In genomic region chr1:77168358-77168757, GRCh38 we compare ENCODE assay signal across 26 cellular contexts. TPM values are rescaled to one million over a fixed set of nuclear protein-coding genes. Genes with fewer than 3 reads are reported as not detected.
DNase-seq lines count a peak whose midpoint lies in the region; ATAC-seq and TF ChIP-seq lines count a peak whose summit lies in the region.
"Had no signal": no experiment of that assay in that cellular context is flagged by ENCODE, and none has a peak within 500 bp of the region (broad histone marks: within the 10 kb centered on the region; RNA-seq: fewer than 3 reads in every experiment).

No MANE protein-coding gene starts in this region.

- H3K9me3 ChIP-seq in PC-3 (ENCODE audit: low read length): no peaks in the 10 kb centered on the region
- H3K9me3 ChIP-seq: A549, Caco-2, SJSA1 had no signal

- no peak for TF ChIP-seq CTCF in PC-3 (conservative IDR thresholded peaks at IDR 0.05; ENCODE audit: low read depth, low read length)

- intact Hi-C loops in PC-3 (cut with micrococcal nuclease): loop anchor here (5.0 kb wide), 1 partner anchor 374 kb away; no protein-coding TSS in a partner anchor

- H3K27me3 ChIP-seq in PC-3 (ENCODE audit: low read length): no peaks in the 10 kb centered on the region
- H3K27me3 ChIP-seq: SJSA1 had no signal

- H3K9me3 Mint-ChIP-seq in activated naive CD8-positive, alpha-beta T cell treated with anti-CD3 and anti-CD28 coated beads, Interleukin-2, amount 50 U/mL, for 24 hours: peaks cover 5% of the 10 kb centered on the region

- no peak overlapping the region for H3K27ac Mint-ChIP-seq in activated naive CD8-positive, alpha-beta T cell treated with anti-CD3 and anti-CD28 coated beads, Interleukin-2, amount 50 U/mL, for 24 hours
- H3K27ac Mint-ChIP-seq: CD4-positive, alpha-beta memory T cell had no signal

- no peak overlapping the region for H3K4me3 Mint-ChIP-seq in activated naive CD8-positive, alpha-beta T cell treated with anti-CD3 and anti-CD28 coated beads, Interleukin-2, amount 50 U/mL, for 24 hours
- H3K4me3 Mint-ChIP-seq: CD4-positive, alpha-beta memory T cell had no signal

- POLR2A ChIA-PET in PC-3 (lab: Charles Lee; ENCODE audit: unreplicated experiment): interaction anchor here (0.5 kb wide), 1 partner anchor 747 kb away, joined by 4 read pairs; no protein-coding TSS in a partner anchor

- no peak overlapping the region for H2AFZ ChIP-seq in PC-3 (ENCODE audit: low read length)
- H2AFZ ChIP-seq: PC-9 had no signal

- H3F3A ChIP-seq in PC-3 (ENCODE audit: low read length, unreplicated experiment): no peaks in the 10 kb centered on the region

- peaks cover 7% of the 10 kb centered on the region; the same call in 1 of the 2 replicates for H3K36me3 ChIP-seq in PC-3 (ENCODE audit: low read depth, low read length)
- H3K36me3 ChIP-seq: SJSA1 had no signal

- no peaks in the 10 kb centered on the region for H3K27me3 Mint-ChIP-seq in activated naive CD8-positive, alpha-beta T cell treated with anti-CD3 and anti-CD28 coated beads, Interleukin-2, amount 50 U/mL, for 24 hours
- H3K27me3 Mint-ChIP-seq: CD4-positive, alpha-beta memory T cell had no signal

- CTCF ChIA-PET in PC-3 (lab: Charles Lee): no interaction called here

- peaks cover 27% of the 10 kb centered on the region for H3K4me1 Mint-ChIP-seq in activated naive CD8-positive, alpha-beta T cell treated with anti-CD3 and anti-CD28 coated beads, Interleukin-2, amount 50 U/mL, for 24 hours

- H3K79me2 ChIP-seq in PC-3 (ENCODE audit: low read length): no peaks in the 10 kb centered on the region

- peaks cover 21% of the 10 kb centered on the region for H3K36me3 Mint-ChIP-seq in activated naive CD8-positive, alpha-beta T cell treated with anti-CD3 and anti-CD28 coated beads, Interleukin-2, amount 50 U/mL, for 24 hours (ENCODE audit: low read depth)

- peak; percentile 98 for ATAC-seq in PC-3
- no peak for ATAC-seq in activated naive CD8-positive, alpha-beta T cell treated with anti-CD3 and anti-CD28 coated beads, Interleukin-2, amount 50 U/mL, for 24 hours
- ATAC-seq: A549 had no signal

- H3K9ac ChIP-seq in PC-3 (ENCODE audit: low read length): no peak overlapping the region

- H3K4me2 ChIP-seq in PC-3 (ENCODE audit: low read length): no peak overlapping the region
- H3K4me2 ChIP-seq: A549, PC-9 had no signal

- H3K27ac ChIP-seq in PC-3 (ENCODE audit: low read length) (0 out of 2 replicates have a peak overlapping the region, but pooled peaks have one; percentile 1), substantia nigra (ENCODE audit: low read depth, low read length, poor library complexity, severe bottlenecking) (no peak overlapping the region)
- H3K27ac ChIP-seq: A549, PC-9, SJSA1 had no signal

- no TSS peak for BruUV-seq in PC-3 (replicated peaks; lab: Mats Ljungman, UMichigan)

- no peaks in the 10 kb centered on the region for H3K9me2 ChIP-seq in PC-3 (replicated peaks; ENCODE audit: low read length)

- no peaks in the 10 kb centered on the region for H4K20me1 ChIP-seq in PC-3 (ENCODE audit: low read length)

- no peaks in the 10 kb centered on the region for H3K4me1 ChIP-seq in PC-3 (ENCODE audit: insufficient read depth, low read length)
- H3K4me1 ChIP-seq: A549, Caco-2, SJSA1 had no signal

- DNase-seq in Kasumi-1 (lab: John Stamatoyannopoulos, UW): peak; percentile 6
- DNase-seq in PC-3: peak; percentile 28
- peak; percentile 25 for DNase-seq in fibroblast of peridontal ligament (ENCODE audit: extremely low read depth)
- DNase-seq in activated naive CD8-positive, alpha-beta T cell treated with anti-CD3 and anti-CD28 coated beads, Interleukin-2, amount 50 U/mL, for 24 hours: no peak
- DNase-seq in NCI-H2171 (lab: John Stamatoyannopoulos, UW): no peak
- DNase-seq in GM19238 (ENCODE audit: insufficient read length, low spot score): no peak
- no peak for DNase-seq in substantia nigra (lab: John Stamatoyannopoulos, UW)
- DNase-seq: C1 segment of cervical spinal cord; Caco-2; CD4-positive, alpha-beta memory T cell; DMS 273 treated with DMSO at 0.1 percent for 48 hours; DMS79 treated with DMSO at 0.1 percent for 48 hours; H7; KBM-7; NCI-H1048; NCI-H1417; NCI-H1694; NCI-H2029 treated with DMSO at 0.1 percent for 48 hours; NCI-H2171 treated with DMSO at 0.1 percent for 48 hours; NCI-H524; NCI-H82; NK-92 treated with Interleukin-12 subunit alpha and Interleukin-12 subunit beta, amount 100 ng/mL, for 24 hours; PC-9; Right ventricle myocardium superior had no signal

- H3K4me3 ChIP-seq in PC-3 (ENCODE audit: low read length): no peak overlapping the region
- H3K4me3 ChIP-seq: A549, PC-9, SJSA1 had no signal

RNA-seq across cellular contexts. Expression of gene PIGK, which starts 50.9 kb away (rescaled TPM):
- total RNA-seq in PC-3 (2014; rRNA removed): 24.8 and 40.3 TPM in 2 replicates

Comparison
In these comparisons a context has a peak if more than half of its experiments do, and no peak if none do; other contexts are left out.
1. DNase-seq: peak in Kasumi-1 (2 of 2), PC-3 (single experiment) and fibroblast of peridontal ligament (single experiment); none in activated naive CD8-positive, alpha-beta T cell treated with anti-CD3 and anti-CD28 coated beads, Interleukin-2, amount 50 U/mL, for 24 hours (single experiment), NCI-H2171 (single experiment), GM19238 (single experiment) and substantia nigra (0 of 49).